8 cellular contexts compared by ENCODE assay signal in the genomic region with DNA sequence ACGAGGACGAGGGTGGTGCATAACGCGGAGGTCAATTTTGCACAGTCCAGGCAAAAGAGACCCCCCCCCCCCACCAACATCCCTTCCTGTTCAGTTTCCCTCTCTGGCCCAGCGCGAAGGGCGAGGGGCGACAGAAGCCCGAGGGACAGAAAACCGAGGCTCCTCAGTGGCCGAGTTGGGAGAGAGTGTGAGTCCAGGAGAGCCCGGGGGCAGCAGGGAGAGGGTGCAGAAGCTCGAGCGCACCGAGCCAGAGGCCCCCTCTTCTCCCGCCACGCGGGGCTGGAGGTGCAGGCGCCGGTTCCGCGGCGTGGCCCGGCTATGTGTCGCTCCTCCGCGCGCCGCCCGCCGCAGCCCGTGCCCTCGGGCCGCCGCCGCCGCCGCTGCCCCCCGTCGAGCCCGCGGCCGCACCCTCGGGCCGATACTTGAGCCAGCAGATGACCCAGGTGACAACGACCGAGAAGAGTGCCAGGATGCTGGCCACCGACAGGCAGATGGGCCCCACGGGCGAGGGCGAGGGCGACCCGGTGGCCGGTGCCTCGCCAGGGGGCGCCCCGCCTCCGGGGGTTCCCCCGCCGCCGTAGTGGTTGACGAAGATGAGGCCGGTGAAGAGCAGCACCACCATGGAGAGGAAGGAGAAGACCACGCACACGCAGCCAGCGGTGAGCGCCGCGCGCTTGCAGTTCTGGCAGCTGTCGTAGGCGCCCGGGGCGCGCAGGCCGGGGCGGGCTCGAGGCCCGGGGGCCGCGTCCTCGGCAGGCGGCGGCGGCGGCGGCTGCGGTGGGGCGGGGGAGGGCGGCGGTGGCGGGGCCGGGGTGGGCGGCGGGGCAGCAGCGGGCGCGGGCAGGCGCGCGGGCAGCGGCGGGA. TPM values are rescaled to one million over a fixed set of nuclear protein-coding genes. Genes with fewer than 3 reads are reported as not detected.
A peak's percentile ranks its signal among the peaks of the same experiment; 100 is the strongest.
DNase-seq lines count a peak whose midpoint lies in the region; ATAC-seq, FAIRE-seq and TF ChIP-seq lines count a peak whose summit lies in the region.

No MANE protein-coding gene starts in this region.

- peak; percentile 32; the same call in 1 of the 3 replicates for TF ChIP-seq CTCF in A549 (IDR thresholded peaks at IDR 0.05)
- TF ChIP-seq CTCF in cardiac muscle cell (IDR thresholded peaks at IDR 0.05; ENCODE audit: low read depth, low read length): peak; percentile 35
- no peak for TF ChIP-seq CTCF in psoas muscle (IDR thresholded peaks at IDR 0.05)

- peaks cover 9% of the 10 kb centered on the region for H3K4me1 Mint-ChIP-seq in activated CD4-positive, alpha-beta memory T cell treated with anti-CD3 and anti-CD28 coated beads for 36 hours (ENCODE audit: low read depth)

- peak overlapping the region; percentile 69 for H3K4me3 Mint-ChIP-seq in activated CD4-positive, alpha-beta memory T cell treated with anti-CD3 and anti-CD28 coated beads for 36 hours

- peaks cover 38% of the 10 kb centered on the region for H3K27me3 Mint-ChIP-seq in activated CD4-positive, alpha-beta memory T cell treated with anti-CD3 and anti-CD28 coated beads for 36 hours

- H3K27ac Mint-ChIP-seq in activated CD4-positive, alpha-beta memory T cell treated with anti-CD3 and anti-CD28 coated beads for 36 hours: no peak overlapping the region

- H3K4me3 ChIP-seq in A549 (peak overlapping the region; percentile 47), cardiac muscle cell (peak overlapping the region; percentile 67), psoas muscle (peak overlapping the region; percentile 67)

- peak in 1 of 2 experiments; percentile 46 for DNase-seq in A549 (ENCODE audit: low read depth in 1 of 2, low spot score in 1 of 2)
- no peak for DNase-seq in GM12892 (ENCODE audit: insufficient read length)
- peak; percentile 46 for DNase-seq in NCI-H1105 (lab: John Stamatoyannopoulos, UW)
- DNase-seq in activated CD4-positive, alpha-beta memory T cell treated with anti-CD3 and anti-CD28 coated beads for 36 hours: peak; percentile 56
- DNase-seq in cardiac muscle cell (ENCODE audit: low read depth in 1 of 2, low spot score in 1 of 2): peak; percentile 54 to 77
- peak in 1 of 2 donors; percentile 67 for DNase-seq in psoas muscle
- DNase-seq in iPS-NIHi7 (ENCODE audit: extremely low spot score): no peak

- TF ChIP-seq POLR2A in A549 (IDR thresholded peaks at IDR 0.05; ENCODE audit: low read length) (no peak), GM12892 (IDR thresholded peaks at IDR 0.05; ENCODE audit: low read depth, low read length) (no peak)

- H3K27me3 ChIP-seq in cardiac muscle cell: peaks cover 33% of the 10 kb centered on the region
- peaks cover 1 to 11% (median 3%) of the 10 kb centered on the region in 3 donors for H3K27me3 ChIP-seq in psoas muscle (ENCODE audit: insufficient read depth in 3 of 3, low read length in 2 of 3)

- 1% methylated on average over 27 of the region's 103 CpGs for WGBS in A549 (ENCODE audit: missing lambda C conversion rate)
- whole genome bisulfite sequencing in psoas muscle, 3 donors: 1 to 2% (median 1%) methylated on average over 40 to 98 of the region's 103 CpGs

- ATAC-seq in A549 (peak; percentile 52 to 72), HG02678 (IDR thresholded peaks at IDR 0.05; ENCODE audit: unreplicated experiment) (peak; percentile 38), psoas muscle (peak; percentile 11 to 58 (median 46))

- H3K9me3 ChIP-seq in A549 (no peaks in the 10 kb centered on the region), cardiac muscle cell (ENCODE audit: low read depth) (no peaks in the 10 kb centered on the region), psoas muscle (no peaks in the 10 kb centered on the region)

- no peaks in the 10 kb centered on the region for H3K36me3 Mint-ChIP-seq in activated CD4-positive, alpha-beta memory T cell treated with anti-CD3 and anti-CD28 coated beads for 36 hours

- no peaks in the 10 kb centered on the region for H3K9me3 Mint-ChIP-seq in activated CD4-positive, alpha-beta memory T cell treated with anti-CD3 and anti-CD28 coated beads for 36 hours

- H3K36me3 ChIP-seq in cardiac muscle cell: no peaks in the 10 kb centered on the region
- H3K36me3 ChIP-seq in psoas muscle (ENCODE audit: insufficient read depth in 1 of 2, low read depth in 1 of 2): no peaks in the 10 kb centered on the region

- peaks cover 13% of the 10 kb centered on the region for H3K4me1 ChIP-seq in A549
- peaks cover 27% of the 10 kb centered on the region for H3K4me1 ChIP-seq in cardiac muscle cell (ENCODE audit: low read depth)
- H3K4me1 ChIP-seq in psoas muscle: peaks cover 5% of the 10 kb centered on the region

- CTCF ChIA-PET in A549 (lab: Yijun Ruan, JAX): interaction anchor here (0.8 to 2.1 kb wide), 15 partner anchors 7 to 296 kb away, joined by 3 to 10 read pairs (median 5); no protein-coding TSS in a partner anchor
- CTCF ChIA-PET in activated CD4-positive, alpha-beta memory T cell treated with anti-CD3 and anti-CD28 coated beads for 36 hours (lab: Charles Lee): interaction anchor here (0.6 to 4.6 kb wide), 23 partner anchors 11 to 543 kb away, joined by 3 to 84 read pairs (median 6); a partner anchor contains a TSS

- no peak for TF ChIP-seq EP300 in A549 (IDR thresholded peaks at IDR 0.05)

- peak overlapping the region; percentile 95 for H3K4me2 ChIP-seq in A549

- peak overlapping the region in 1 of 2 experiments; percentile 63; a peak in 3 of 6 replicates for H3K27ac ChIP-seq in A549
- H3K27ac ChIP-seq in cardiac muscle cell: no peak overlapping the region
- no peak overlapping the region for H3K27ac ChIP-seq in psoas muscle

- intact Hi-C loops in activated CD4-positive, alpha-beta memory T cell treated with anti-CD3 and anti-CD28 coated beads for 36 hours (cut with micrococcal nuclease): loop anchor here (1.0 to 2.0 kb wide), 5 partner anchors 104 to 336 kb away; no protein-coding TSS in a partner anchor
- intact Hi-C loops in psoas muscle (cut with DNase I): loop anchor here (2.0 to 10.0 kb wide), 5 partner anchors 242 to 296 kb away; no protein-coding TSS in a partner anchor

- TF ChIP-seq RAD21 in A549 (conservative IDR thresholded peaks at IDR 0.05 in 1 of 2, IDR thresholded peaks at IDR 0.05 in 1 of 2): 0 out of 5 replicates have a peak, but pooled peaks of 1 of the 2 experiments have one; percentile 10

- POLR2A ChIA-PET in A549 (lab: Yijun Ruan, JAX): interaction anchor here (0.5 kb wide), 1 partner anchor 164 kb away, joined by 4 read pairs; no protein-coding TSS in a partner anchor
- POLR2A ChIA-PET in activated CD4-positive, alpha-beta memory T cell treated with anti-CD3 and anti-CD28 coated beads for 36 hours (lab: Charles Lee): interaction anchor here (1.0 to 1.2 kb wide), 2 partner anchors 104 to 106 kb away, joined by 3 to 8 read pairs; a partner anchor contains a TSS

- FAIRE-seq in A549 (lab: Jason Lieb, UNC) (no peak), GM12892 (lab: Jason Lieb, UNC) (peak; percentile 92)

TF ChIP-seq in A549, 52 proteins besides CTCF, POLR2A, EP300 and RAD21:
- TF ChIP-seq NR3C1 (IDR thresholded peaks at IDR 0.05) (no peak), SMC3 (IDR thresholded peaks at IDR 0.05) (peak; percentile 30; the same call in 1 of the 3 replicates)

RNA-seq across cellular contexts. Expression of a gene that starts 20.1 kb away (rescaled TPM):
- polyA plus RNA-seq in A549 (2011; rRNA removed): not detected in 2 replicates
- not detected in 2 replicates for polyA plus RNA-seq in A549 (2012; cell fraction: cytosol; rRNA removed)
- polyA plus RNA-seq in A549 (2012; cell fraction: nucleus; rRNA removed): not detected in 2 replicates
- polyA plus RNA-seq in A549 (2017; fragmentation: RNase III; extraction: RNeasy Plus Mini Kit Qiagen cat#74134 plus additional on column Dnase treatment): not detected in 3 replicates
- not detected in 2 replicates for polyA minus RNA-seq in A549 (2011; rRNA and poly(A)+ RNA removed)
- not detected for polyA plus RNA-seq in GM12892 (2012; ENCODE audit: missing spikeins)
- total RNA-seq in activated CD4-positive, alpha-beta memory T cell treated with anti-CD3 and anti-CD28 coated beads for 36 hours: not detected
- 7.7 and 19.3 TPM in 2 replicates for total RNA-seq in cardiac muscle cell
- 8.0 and 8.8 TPM in 2 replicates for polyA plus RNA-seq in cardiac muscle cell
- total RNA-seq in psoas muscle: 10 to 100 TPM in 2 of 4 donors, 1 to 10 TPM in 2; 6.9 to 20.5 (median 13.3) TPM
- 1 to 10 TPM in 2 of 3 donors, under 1 TPM in 1; 0.26 to 2.8 (median 1.9) TPM for polyA plus RNA-seq in psoas muscle

Comparison
In these comparisons a context has a peak if more than half of its experiments do, and no peak if none do; other contexts are left out.
1. DNase-seq: peak in NCI-H1105 (single experiment), activated CD4-positive, alpha-beta memory T cell treated with anti-CD3 and anti-CD28 coated beads for 36 hours (single experiment) and cardiac muscle cell (2 of 2); none in GM12892 (single experiment) and iPS-NIHi7 (single experiment).
2. Peak in every context shown above with its lines, with median percentiles within 50 percentile points of each other: ATAC-seq and H3K4me3 ChIP-seq.